In the genomic region with DNA sequence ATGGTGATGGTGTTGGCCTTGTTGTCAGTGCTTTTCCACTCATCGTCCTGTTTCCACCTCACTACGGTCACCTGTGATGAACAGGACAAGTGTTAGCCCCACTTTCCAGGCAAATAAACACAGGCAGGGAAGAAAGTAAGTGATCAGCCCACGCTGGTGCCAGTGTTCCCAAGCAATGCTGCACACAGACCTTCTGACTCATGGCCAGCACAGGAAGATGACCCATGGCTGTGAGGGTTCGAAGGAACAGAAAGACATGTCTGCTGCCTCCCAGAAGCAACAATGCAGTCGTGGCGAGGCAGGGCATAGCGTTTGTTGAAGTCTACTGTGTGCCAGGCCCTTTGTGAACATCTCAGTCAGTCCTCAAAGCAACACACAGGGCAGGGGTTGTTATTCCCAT, we compare ENCODE assay signal across 22 cellular contexts.
"Had no signal": no experiment of that assay in that cellular context is flagged by ENCODE, and none has a peak within 500 bp of the region (broad histone marks: within the 10 kb centered on the region; RNA-seq: fewer than 3 reads in every experiment).

No MANE protein-coding gene starts in this region.

- H3K27me3 Mint-ChIP-seq: activated B cell treated with CpG ODN at 0.5 μM for 24 hours; activated naive CD8-positive, alpha-beta T cell treated with anti-CD3 and anti-CD28 coated beads, Interleukin-2, amount 10 ng/mL, durations not matched to agents 7 days and 5 days; stimulated activated naive CD8-positive, alpha-beta T cell treated with anti-CD3 and anti-CD28 coated beads, Interleukin-15, Interleukin-2, amounts not matched to agents 100 ng/mL and 50 ng/mL, for 24 hours had no signal

- ATAC-seq: heart right ventricle, left cardiac atrium, upper lobe of right lung had no signal

- DNase-seq: activated B cell treated with CpG ODN at 0.5 μM for 24 hours; activated CD4-positive, alpha-beta T cell treated with anti-CD3 and anti-CD28 coated beads for 4 hours; activated CD4-positive, alpha-beta T cell treated with anti-CD3 and anti-CD28 coated beads, Interleukin-2, amount 50 U/mL, for 48 hours; activated CD8-positive, alpha-beta memory T cell treated with anti-CD3 and anti-CD28 coated beads, Interleukin-2, amount 50 U/mL, for 48 hours; activated naive CD4-positive, alpha-beta T cell treated with anti-CD3 and anti-CD28 coated beads for 36 hours; activated naive CD8-positive, alpha-beta T cell treated with anti-CD3 and anti-CD28 coated beads, Interleukin-2, amount 10 ng/mL, durations not matched to agents 7 days and 5 days; activated T-cell treated with anti-CD3 and anti-CD28 coated beads, Interleukin-2, amount 50 U/mL, for 48 hours; amniotic stem cell; cerebellar nuclear complex; foreskin fibroblast; heart right ventricle; islet precursor cell; left cardiac atrium; occipital lobe; stimulated activated CD4-positive, alpha-beta T cell treated with anti-CD3 and anti-CD28 coated beads, Interleukin-4, amount 100 ng/mL, for 4 hours; substantia nigra; T-helper 9 cell; thyroid gland; upper lobe of right lung had no signal

- H3K27ac Mint-ChIP-seq: activated B cell treated with CpG ODN at 0.5 μM for 24 hours; activated naive CD4-positive, alpha-beta T cell treated with anti-CD3 and anti-CD28 coated beads for 36 hours; activated naive CD8-positive, alpha-beta T cell treated with anti-CD3 and anti-CD28 coated beads, Interleukin-2, amount 10 ng/mL, durations not matched to agents 7 days and 5 days; nephron; stimulated activated naive CD8-positive, alpha-beta T cell treated with anti-CD3 and anti-CD28 coated beads, Interleukin-15, Interleukin-2, amounts not matched to agents 100 ng/mL and 50 ng/mL, for 24 hours had no signal

- H3K9me3 Mint-ChIP-seq: activated B cell treated with CpG ODN at 0.5 μM for 24 hours; activated naive CD4-positive, alpha-beta T cell treated with anti-CD3 and anti-CD28 coated beads for 36 hours; activated naive CD8-positive, alpha-beta T cell treated with anti-CD3 and anti-CD28 coated beads, Interleukin-2, amount 10 ng/mL, durations not matched to agents 7 days and 5 days; nephron; stimulated activated naive CD8-positive, alpha-beta T cell treated with anti-CD3 and anti-CD28 coated beads, Interleukin-15, Interleukin-2, amounts not matched to agents 100 ng/mL and 50 ng/mL, for 24 hours had no signal

- H3K27me3 ChIP-seq: heart right ventricle, thyroid gland, upper lobe of right lung had no signal

- H3K4me3 Mint-ChIP-seq: activated B cell treated with CpG ODN at 0.5 μM for 24 hours; activated naive CD4-positive, alpha-beta T cell treated with anti-CD3 and anti-CD28 coated beads for 36 hours; activated naive CD8-positive, alpha-beta T cell treated with anti-CD3 and anti-CD28 coated beads, Interleukin-2, amount 10 ng/mL, durations not matched to agents 7 days and 5 days; nephron; stimulated activated naive CD8-positive, alpha-beta T cell treated with anti-CD3 and anti-CD28 coated beads, Interleukin-15, Interleukin-2, amounts not matched to agents 100 ng/mL and 50 ng/mL, for 24 hours had no signal

- H3K4me1 ChIP-seq: thyroid gland, upper lobe of right lung had no signal

- H3K9me3 ChIP-seq: heart right ventricle, thyroid gland, upper lobe of right lung had no signal

- H3K27ac ChIP-seq: coronary artery, heart right ventricle, thyroid gland, upper lobe of right lung had no signal

- H3K4me3 ChIP-seq: coronary artery, heart right ventricle, thyroid gland, upper lobe of right lung had no signal

- H3K36me3 Mint-ChIP-seq: activated naive CD8-positive, alpha-beta T cell treated with anti-CD3 and anti-CD28 coated beads, Interleukin-2, amount 10 ng/mL, durations not matched to agents 7 days and 5 days had no signal
